8 cellular contexts compared by ENCODE assay signal in the genomic region with DNA sequence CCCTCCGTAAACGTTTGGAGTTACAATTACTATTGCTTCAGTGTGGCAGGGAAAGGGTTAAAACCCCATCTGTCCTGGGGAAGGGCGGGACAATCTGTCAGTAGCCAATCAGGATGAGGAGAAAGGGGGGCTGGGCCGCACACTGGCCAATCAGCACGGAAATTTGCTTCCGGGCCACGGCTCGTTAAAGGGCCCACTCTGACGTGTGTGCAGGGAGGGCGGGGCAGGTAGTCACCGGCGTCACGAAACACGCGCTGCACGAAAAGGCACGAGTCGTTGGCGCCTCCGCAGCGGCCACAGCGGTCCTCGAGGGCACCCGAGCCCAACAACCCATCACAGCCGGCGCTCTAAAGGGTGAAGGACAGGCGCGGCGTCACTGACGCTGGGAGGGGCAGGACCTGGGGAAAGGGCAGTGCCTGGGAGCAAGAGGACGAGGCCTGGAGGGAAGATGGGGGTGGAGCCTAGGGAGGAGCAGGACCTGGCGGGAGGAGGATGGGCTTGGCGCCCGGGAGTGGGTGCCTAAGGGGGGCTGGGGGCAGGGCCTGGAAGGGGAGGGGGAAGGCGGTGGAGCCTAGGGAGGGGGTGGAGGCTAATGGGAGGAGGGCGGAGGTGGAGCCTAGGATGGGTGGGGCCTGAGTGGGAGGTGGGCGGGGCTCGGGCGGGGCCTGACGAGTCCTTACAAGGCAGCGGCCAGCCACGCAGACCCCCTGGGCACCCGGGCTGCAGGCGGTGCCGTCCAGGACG. TPM values are rescaled to one million over a fixed set of nuclear protein-coding genes. Genes with fewer than 3 reads are reported as not detected.
A peak's percentile ranks its signal among the peaks of the same experiment; 100 is the strongest.
DNase-seq lines count a peak whose midpoint lies in the region; ATAC-seq lines count a peak whose summit lies in the region.

No MANE protein-coding gene starts in this region.

- H4K20me1 ChIP-seq in BLaER1 treated with 17β-estradiol and CSF1 and Interleukin-3, amounts not matched to agents 10 nM and 100 nM, result peaks cover 0 to 14% (median 3%) of the 10 kb centered on the region in 11 experiments; a peak in 8 of 22 replicates

- peaks cover 44 to 57% (median 51%) of the 10 kb centered on the region in 11 experiments for H3K27me3 ChIP-seq in BLaER1 treated with 17β-estradiol and CSF1 and Interleukin-3, amounts not matched to agents 10 nM and 100 nM

- peak overlapping the region; percentile 54 to 80 (median 76) for H3K9ac ChIP-seq in BLaER1 treated with 17β-estradiol and CSF1 and Interleukin-3, amounts not matched to agents 10 nM and 100 nM

- H3K4me3 ChIP-seq in BLaER1 treated with 17β-estradiol and CSF1 and Interleukin-3, amounts not matched to agents 10 nM and 100 nM, result peak overlapping the region; percentile 51 to 69 (median 60)

- H3K9me3 ChIP-seq in BLaER1 treated with 17β-estradiol and CSF1 and Interleukin-3, amounts not matched to agents 10 nM and 100 nM (replicated peaks in 1 of 11), result peaks cover 0 to 13% (median 0%) of the 10 kb centered on the region in 11 experiments; a peak in 5 of 22 replicates

- H3K27ac Mint-ChIP-seq in dendritic cell treated with granulocyte-macrophage colony-stimulating factor and Interleukin-4, amounts not matched to agents 40 ng/mL and 50 ng/mL, for 4 days, result peak overlapping the region; percentile 85

- H3K4me3 Mint-ChIP-seq in dendritic cell treated with granulocyte-macrophage colony-stimulating factor and Interleukin-4, amounts not matched to agents 40 ng/mL and 50 ng/mL, for 4 days, result peak overlapping the region; percentile 80

- H3K36me3 ChIP-seq in BLaER1 treated with 17β-estradiol and CSF1 and Interleukin-3, amounts not matched to agents 10 nM and 100 nM, result no peaks in the 10 kb centered on the region

- peaks cover 82% of the 10 kb centered on the region for H3K27me3 Mint-ChIP-seq in dendritic cell treated with granulocyte-macrophage colony-stimulating factor and Interleukin-4, amounts not matched to agents 40 ng/mL and 50 ng/mL, for 4 days

- intact Hi-C loops in dendritic cell treated with granulocyte-macrophage colony-stimulating factor and Interleukin-4, amounts not matched to agents 40 ng/mL and 50 ng/mL, for 4 days (cut with micrococcal nuclease), result no loop called here
- intact Hi-C loops in left colon (cut with DNase I, micrococcal nuclease), result no loop called here

- peak; percentile 58 for DNase-seq in NCI-H524 treated with DMSO at 0.1 percent for 48 hours (lab: John Stamatoyannopoulos, UW)
- DNase-seq in activated CD4-positive, alpha-beta T cell treated with anti-CD3 and anti-CD28 coated beads, Interleukin-2, amount 50 U/mL, for 48 hours, result peak; percentile 89 to 93
- peak; percentile 91 to 93 for DNase-seq in left colon
- peak; percentile 84 to 85 for DNase-seq in stimulated activated CD4-positive, alpha-beta T cell treated with anti-CD3 and anti-CD28 coated beads, Interleukin-1b, Interleukin-23, amount 100 ng/mL, for 1 hour (ENCODE audit: low read depth in 2 of 2)

- H3K27ac ChIP-seq in BLaER1 treated with 17β-estradiol and CSF1 and Interleukin-3, amounts not matched to agents 10 nM and 100 nM, result peak overlapping the region; percentile 65 to 85 (median 76); a peak in 21 of 22 replicates

- H3K4me1 Mint-ChIP-seq in dendritic cell treated with granulocyte-macrophage colony-stimulating factor and Interleukin-4, amounts not matched to agents 40 ng/mL and 50 ng/mL, for 4 days (ENCODE audit: low read depth), result peaks cover 24% of the 10 kb centered on the region

- peak overlapping the region; percentile 77 to 91 (median 85) for H3K4me2 ChIP-seq in BLaER1 treated with 17β-estradiol and CSF1 and Interleukin-3, amounts not matched to agents 10 nM and 100 nM

- H3K4me1 ChIP-seq in BLaER1 treated with 17β-estradiol and CSF1 and Interleukin-3, amounts not matched to agents 10 nM and 100 nM, result peaks cover 24 to 57% (median 51%) of the 10 kb centered on the region in 10 experiments

- H3K9me3 Mint-ChIP-seq in dendritic cell treated with granulocyte-macrophage colony-stimulating factor and Interleukin-4, amounts not matched to agents 40 ng/mL and 50 ng/mL, for 4 days, result no peaks in the 10 kb centered on the region

- no peaks in the 10 kb centered on the region for H3K36me3 Mint-ChIP-seq in dendritic cell treated with granulocyte-macrophage colony-stimulating factor and Interleukin-4, amounts not matched to agents 40 ng/mL and 50 ng/mL, for 4 days (ENCODE audit: low read depth)

- ATAC-seq in HG03108 (IDR thresholded peaks at IDR 0.05; ENCODE audit: unreplicated experiment), result peak; percentile 65
- ATAC-seq in left colon, result peak; percentile 84
- ATAC-seq in HG02763 (IDR thresholded peaks at IDR 0.05; ENCODE audit: unreplicated experiment), result no peak

RNA-seq across cellular contexts. Expression of a gene that starts 4.9 kb away (rescaled TPM):
- 1 to 10 TPM; 2.0 to 5.4 TPM for total RNA-seq in left colon

RNA-seq across cellular contexts. Expression of a gene that starts 15.9 kb away (rescaled TPM):
- total RNA-seq in left colon, result not detected

RNA-seq across cellular contexts. Expression of a gene that starts 17.0 kb away (rescaled TPM):
- total RNA-seq in left colon, result 1 to 10 TPM; 3.5 to 4.1 TPM

RNA-seq across cellular contexts. Expression of a gene that starts 17.8 kb away (rescaled TPM):
- 1 to 10 TPM; 3.2 to 4.6 TPM for total RNA-seq in left colon

RNA-seq across cellular contexts. Expression of a gene that starts 28.9 kb away (rescaled TPM):
- 10 to 100 TPM; 34.2 to 35.7 TPM for total RNA-seq in left colon
